Comparison of ENCODE assay signal across 15 cellular contexts in genomic region chrX:115399306-115399705, GRCh38.
"Had no signal": no experiment of that assay in that cellular context is flagged by ENCODE, and none has a peak within 500 bp of the region (broad histone marks: within the 10 kb centered on the region; RNA-seq: fewer than 3 reads in every experiment).

No MANE protein-coding gene starts in this region.

- ATAC-seq: foreskin keratinocyte; heart right ventricle; left ventricle myocardium superior; stimulated activated naive CD8-positive, alpha-beta T cell treated with anti-CD3 and anti-CD28 coated beads, Interleukin-15, amount 100 ng/mL, for 72 hours had no signal

- FAIRE-seq: endometrium, keratinocyte had no signal

- H3K4me1 ChIP-seq: foreskin keratinocyte, heart right ventricle, parathyroid adenoma, testis had no signal

- H3K27me3 ChIP-seq: foreskin keratinocyte, testis had no signal

- H3K36me3 ChIP-seq: heart right ventricle had no signal

- H3K4me3 ChIP-seq: heart right ventricle, testis had no signal

- H3K27ac ChIP-seq: foreskin keratinocyte, heart right ventricle, parathyroid adenoma, testis had no signal

- H3K9me3 ChIP-seq: heart right ventricle, testis had no signal

- DNase-seq: activated CD4-positive, alpha-beta memory T cell treated with anti-CD3 and anti-CD28 coated beads for 36 hours; activated CD4-positive, alpha-beta T cell treated with anti-CD3 and anti-CD28 coated beads for 1 hour; activated gamma-delta T cell; activated T-cell treated with anti-CD3 and anti-CD28 coated beads, Interleukin-2, amount 50 U/mL, for 48 hours; foreskin keratinocyte; heart right ventricle; left ventricle myocardium superior; mesendoderm; stimulated activated CD4-positive, alpha-beta T cell treated with anti-CD3 and anti-CD28 coated beads, Interleukin-15, amount 100 ng/mL, for 24 hours; stimulated activated CD4-positive, alpha-beta T cell treated with anti-CD3 and anti-CD28 coated beads, Interleukin-4, amount 100 ng/mL, for 24 hours; stimulated activated naive CD8-positive, alpha-beta T cell treated with anti-CD3 and anti-CD28 coated beads, Interleukin-15, amount 100 ng/mL, for 72 hours; testis had no signal
